ENCODE assay signal across 18 cellular contexts in genomic region chr16:69495821-69496220, GRCh38.
"Had no signal": no experiment of that assay in that cellular context is flagged by ENCODE, and none has a peak within 500 bp of the region (broad histone marks: within the 10 kb centered on the region; RNA-seq: fewer than 3 reads in every experiment).

No MANE protein-coding gene starts in this region.

- H3K27me3 ChIP-seq: cardiac muscle cell, colonic mucosa, sigmoid colon, uterus had no signal

- ATAC-seq: activated naive CD8-positive, alpha-beta T cell treated with anti-CD3 and anti-CD28 coated beads, Interleukin-2, amount 50 U/mL, for 24 hours; lower lobe of right lung; naive thymus-derived CD4-positive, alpha-beta T cell; stimulated activated naive CD8-positive, alpha-beta T cell treated with anti-CD3 and anti-CD28 coated beads, Interleukin-15, Interleukin-2, amounts not matched to agents 100 U/mL and 50 U/mL, for 24 hours; WTC11 had no signal

- FAIRE-seq: astrocyte, frontal cortex, kidney had no signal

- H3K27ac ChIP-seq: cardiac muscle cell, colonic mucosa, lower lobe of right lung, prostate gland, sigmoid colon, uterus had no signal

- DNase-seq: activated CD4-positive, alpha-beta T cell treated with anti-CD3 and anti-CD28 coated beads for 48 hours; activated CD8-positive, alpha-beta memory T cell treated with anti-CD3 and anti-CD28 coated beads for 24 hours; activated naive CD4-positive, alpha-beta T cell treated with Interleukin-2 at 50 U/mL for 16 hours; activated naive CD8-positive, alpha-beta T cell treated with anti-CD3 and anti-CD28 coated beads, Interleukin-2, amount 50 U/mL, for 24 hours; colonic mucosa; effector CD8-positive, alpha-beta T cell; kidney; lower lobe of right lung; naive thymus-derived CD4-positive, alpha-beta T cell; sigmoid colon; stimulated activated CD4-positive, alpha-beta T cell treated with anti-CD3 and anti-CD28 coated beads, Interleukin-2, amount 100 ng/mL, for 48 hours; stimulated activated naive CD8-positive, alpha-beta T cell treated with anti-CD3 and anti-CD28 coated beads, Interleukin-15, Interleukin-2, amounts not matched to agents 100 U/mL and 50 U/mL, for 24 hours; uterus had no signal

- H3K4me1 ChIP-seq: colonic mucosa, lower lobe of right lung, prostate gland, sigmoid colon, uterus had no signal

- H3K36me3 ChIP-seq: cardiac muscle cell, colonic mucosa, lower lobe of right lung, prostate gland, sigmoid colon, uterus had no signal

- H3K4me3 ChIP-seq: cardiac muscle cell, colonic mucosa, lower lobe of right lung, prostate gland, sigmoid colon, uterus had no signal

- H3K9me3 ChIP-seq: colonic mucosa, lower lobe of right lung, prostate gland, sigmoid colon, uterus had no signal
